18 cellular contexts compared by ENCODE assay signal in genomic region chr2:62654423-62654791, GRCh38. TPM values are rescaled to one million over a fixed set of nuclear protein-coding genes. Genes with fewer than 3 reads are reported as not detected.
DNase-seq lines count a peak whose midpoint lies in the region; ATAC-seq and TF ChIP-seq lines count a peak whose summit lies in the region.
"Had no signal": no experiment of that assay in that cellular context is flagged by ENCODE, and none has a peak within 500 bp of the region (broad histone marks: within the 10 kb centered on the region; RNA-seq: fewer than 3 reads in every experiment).

No MANE protein-coding gene starts in this region.

- no peak overlapping the region for H3K27ac ChIP-seq in RWPE1
- H3K27ac ChIP-seq in esophagus squamous epithelium: peak overlapping the region; percentile 19 to 64 (median 44)
- H3K27ac ChIP-seq in suprapubic skin: peak overlapping the region; percentile 29
- no peak overlapping the region for H3K27ac ChIP-seq in stomach

- TF ChIP-seq POLR2A in esophagus squamous epithelium (IDR thresholded peaks at IDR 0.05) (no peak), suprapubic skin (IDR thresholded peaks at IDR 0.05) (no peak), stomach (IDR thresholded peaks at IDR 0.05) (no peak)

- no peak for ATAC-seq in GM18520 (IDR thresholded peaks at IDR 0.05; ENCODE audit: unreplicated experiment)
- ATAC-seq: GM23338, Panc1, right cardiac atrium, WTC11 had no signal

- WGBS in esophagus squamous epithelium, 2 donors: 72% methylated on average over 3 of the region's 3 CpGs
- WGBS in suprapubic skin: 82% methylated on average over 3 of the region's 3 CpGs
- 86 to 97% (median 94%) methylated on average over 3 of the region's 3 CpGs for whole genome bisulfite sequencing in stomach, 5 donors

- intact Hi-C loops in esophagus squamous epithelium (cut with DNase I) (no loop called here), stomach (cut with DNase I; ENCODE audit: low total_unique reads) (no loop called here)

- TF ChIP-seq EP300 in suprapubic skin (IDR thresholded peaks at IDR 0.05) (no peak), stomach (IDR thresholded peaks at IDR 0.05) (no peak)

- peaks cover 0 to 43% (median 17%) of the 10 kb centered on the region in 3 donors for H3K4me1 ChIP-seq in esophagus squamous epithelium
- H3K4me1 ChIP-seq in suprapubic skin: peaks cover 11% of the 10 kb centered on the region
- H3K4me1 ChIP-seq in stomach: peaks cover 0 to 1% (median 0%) of the 10 kb centered on the region in 4 donors

- POLR2A ChIA-PET in RWPE1 (lab: Yijun Ruan, JAX; ENCODE audit: low non-redundant PET): no interaction called here

- H3K4me3 ChIP-seq in esophagus squamous epithelium (no peak overlapping the region), suprapubic skin (no peak overlapping the region), stomach (no peak overlapping the region)
- H3K4me3 ChIP-seq: GM23338, lung had no signal

- CTCF ChIA-PET in RWPE1 (lab: Yijun Ruan, JAX): no interaction called here

- DNase-seq in H4 (ENCODE audit: low spot score): peak; percentile 82
- DNase-seq in RWPE1 (ENCODE audit: low spot score): peak; percentile 43
- DNase-seq in esophagus squamous epithelium (lab: John Stamatoyannopoulos, UW): no peak
- DNase-seq in suprapubic skin (ENCODE audit: low spot score in 2 of 2): no peak
- no peak for DNase-seq in NCI-H2196 (lab: John Stamatoyannopoulos, UW; ENCODE audit: unreplicated experiment)
- DNase-seq in stomach: no peak
- DNase-seq: activated gamma-delta T cell; DMS79 treated with DMSO at 0.1 percent for 48 hours; NCI-H2029; NCI-H524; right cardiac atrium; stimulated activated CD4-positive, alpha-beta T cell treated with anti-CD3 and anti-CD28 coated beads, Interleukin-1b, Interleukin-23, amount 100 ng/mL, for 48 hours; SW 1271 had no signal

- H3K9me3 ChIP-seq in esophagus squamous epithelium (no peaks in the 10 kb centered on the region), suprapubic skin (no peaks in the 10 kb centered on the region), stomach (no peaks in the 10 kb centered on the region)

- no peak for TF ChIP-seq CTCF in RWPE1 (conservative IDR thresholded peaks at IDR 0.05; ENCODE audit: low read depth)
- TF ChIP-seq CTCF in esophagus squamous epithelium (IDR thresholded peaks at IDR 0.05): no peak
- TF ChIP-seq CTCF in suprapubic skin (IDR thresholded peaks at IDR 0.05): no peak
- TF ChIP-seq CTCF in stomach (IDR thresholded peaks at IDR 0.05): no peak

- H3K36me3 ChIP-seq in esophagus squamous epithelium (no peaks in the 10 kb centered on the region), suprapubic skin (no peaks in the 10 kb centered on the region), stomach (no peaks in the 10 kb centered on the region)

- H3K27me3 ChIP-seq in esophagus squamous epithelium (no peaks in the 10 kb centered on the region), suprapubic skin (no peaks in the 10 kb centered on the region), stomach (no peaks in the 10 kb centered on the region)

RNA-seq across cellular contexts. Expression of gene EHBP1, which starts 51.1 kb away (rescaled TPM):
- 10.9 and 13.9 TPM in 2 replicates for total RNA-seq in H4 (2014; rRNA removed; shearing (Covaris generic))
- total RNA-seq in esophagus squamous epithelium (100 to 1,000 TPM in 1 of 4 donors, 10 to 100 TPM in 3; 59.6 to 111 (median 77.9) TPM), suprapubic skin (100 to 1,000 TPM in 1 of 4 donors, 10 to 100 TPM in 3; 42.9 to 116 (median 58.3) TPM), stomach (100 to 1,000 TPM in 3 of 5 donors, 10 to 100 TPM in 2; 18.0 to 142 (median 107) TPM)
- polyA plus RNA-seq in stomach: 10 to 100 TPM; 10.2 to 23.1 (median 17.6) TPM

Comparison
In these comparisons a context has a peak if more than half of its experiments do, and no peak if none do; other contexts are left out.
1. DNase-seq: peak in H4 (single experiment) and RWPE1 (single experiment); none in esophagus squamous epithelium (single experiment), suprapubic skin (0 of 2), NCI-H2196 (single experiment) and stomach (single experiment).
2. H3K27ac ChIP-seq: peak in esophagus squamous epithelium (4 of 4) and suprapubic skin (single experiment); none in RWPE1 (single experiment) and stomach (0 of 5).